1 cellular context compared by ENCODE assay signal in the genomic region with DNA sequence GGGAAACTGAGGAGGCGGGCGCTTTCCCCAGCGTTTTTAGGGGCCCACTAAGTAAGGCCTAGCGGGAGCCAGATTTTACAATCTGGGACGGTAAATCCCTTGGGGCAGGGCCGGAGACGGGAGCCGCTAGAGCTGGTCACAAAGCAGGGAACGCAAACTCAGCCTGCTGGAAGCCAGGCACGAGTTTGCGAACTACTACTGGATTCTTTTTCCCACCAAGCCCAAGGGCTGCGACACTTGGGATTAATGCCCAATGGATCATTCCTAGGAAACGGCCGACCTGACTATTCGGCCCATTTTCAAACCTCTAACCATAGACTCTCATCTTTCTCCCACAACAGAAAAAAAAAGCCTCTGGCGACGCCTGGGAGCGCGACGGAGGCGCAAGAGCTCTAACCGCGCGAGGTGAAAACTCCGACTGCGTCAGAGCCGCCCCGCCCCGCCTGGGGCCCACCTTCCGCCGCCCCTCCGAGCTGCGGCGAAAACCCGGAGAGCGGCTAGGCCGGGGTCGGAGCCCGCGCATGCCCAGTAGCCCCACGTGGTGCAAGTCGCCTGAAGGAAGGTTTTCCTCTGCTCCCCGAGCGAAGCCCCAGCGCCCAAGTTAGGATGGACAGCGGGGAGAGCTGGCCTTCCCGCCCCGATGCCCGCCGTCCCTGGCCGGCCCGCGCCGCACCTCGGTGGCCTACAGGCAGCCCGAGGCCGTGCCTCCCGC.
TF ChIP-seq lines count a peak whose summit lies in the region.

No MANE protein-coding gene starts in this region.

TF ChIP-seq in K562, 482 proteins besides CTCF, POLR2A, EP300 and RAD21 (continued from another document and continues in another):
- TF ChIP-seq KLF1 (tag; IDR thresholded peaks at IDR 0.05) (no peak), POLR2AphosphoS5 (IDR thresholded peaks at IDR 0.05; ENCODE audit: control insufficient read depth, insufficient read depth, low read depth, low read length) (peak; percentile 59; the same call in 1 of the 2 replicates), TAF1 (IDR thresholded peaks at IDR 0.05; ENCODE audit: control insufficient read depth, extremely low read depth, insufficient read depth, low read length, severe bottlenecking) (peak; percentile 77), ZNF165 (CRISPR knock-in tag; IDR thresholded peaks at IDR 0.05; ENCODE audit: borderline replicate concordance) (peak; percentile 70; the same call in 1 of the 2 replicates), FOXK1 (CRISPR knock-in tag; IDR thresholded peaks at IDR 0.05; ENCODE audit: borderline replicate concordance) (no peak), ZSCAN29 (IDR thresholded peaks at IDR 0.05) (peak; percentile 71; the same call in 1 of the 2 replicates), ZNF354B (CRISPR knock-in tag; IDR thresholded peaks at IDR 0.05) (no peak), SIN3A (IDR thresholded peaks at IDR 0.05; ENCODE audit: borderline replicate concordance in 2 of 2, control insufficient read depth in 1 of 2, low read depth in 2 of 2, low read length in 2 of 2) (peak in 1 of 2 experiments; percentile 25; a peak in 1 of 4 replicates), ZNF436 (CRISPR knock-in tag; IDR thresholded peaks at IDR 0.05) (no peak), FIP1L1 (IDR thresholded peaks at IDR 0.05; ENCODE audit: low read depth, low read length, poor library complexity, severe bottlenecking) (peak; percentile 96), E2F3 (CRISPR knock-in tag; IDR thresholded peaks at IDR 0.05) (peak; percentile 80; the same call in 1 of the 2 replicates), NFIC (IDR thresholded peaks at IDR 0.05) (peak; percentile 36; the same call in 1 of the 2 replicates), EP400 (IDR thresholded peaks at IDR 0.05) (peak; percentile 95), SIRT6 (IDR thresholded peaks at IDR 0.05; ENCODE audit: low read depth, low read length) (no peak), ZNF217 (CRISPR knock-in tag; IDR thresholded peaks at IDR 0.05) (no peak), GABPA (tag; conservative IDR thresholded peaks at IDR 0.05; ENCODE audit: low read depth) (no peak), PHB (CRISPR knock-in tag; IDR thresholded peaks at IDR 0.05) (no peak), ZNF699 (CRISPR knock-in tag; IDR thresholded peaks at IDR 0.05; ENCODE audit: insufficient replicate concordance) (no peak), SRSF9 (IDR thresholded peaks at IDR 0.05; ENCODE audit: borderline replicate concordance, low read depth, low read length) (no peak), HDAC2 (IDR thresholded peaks at IDR 0.05) (0 out of 2 replicates have a peak, but pooled peaks have one; percentile 58), POU5F1 (IDR thresholded peaks at IDR 0.05; ENCODE audit: borderline replicate concordance, low read depth, low read length, partially characterized antibody) (peak; percentile 40), ZNF695 (CRISPR knock-in tag; IDR thresholded peaks at IDR 0.05) (no peak)
- TF ChIP-seq, protein P1, sequence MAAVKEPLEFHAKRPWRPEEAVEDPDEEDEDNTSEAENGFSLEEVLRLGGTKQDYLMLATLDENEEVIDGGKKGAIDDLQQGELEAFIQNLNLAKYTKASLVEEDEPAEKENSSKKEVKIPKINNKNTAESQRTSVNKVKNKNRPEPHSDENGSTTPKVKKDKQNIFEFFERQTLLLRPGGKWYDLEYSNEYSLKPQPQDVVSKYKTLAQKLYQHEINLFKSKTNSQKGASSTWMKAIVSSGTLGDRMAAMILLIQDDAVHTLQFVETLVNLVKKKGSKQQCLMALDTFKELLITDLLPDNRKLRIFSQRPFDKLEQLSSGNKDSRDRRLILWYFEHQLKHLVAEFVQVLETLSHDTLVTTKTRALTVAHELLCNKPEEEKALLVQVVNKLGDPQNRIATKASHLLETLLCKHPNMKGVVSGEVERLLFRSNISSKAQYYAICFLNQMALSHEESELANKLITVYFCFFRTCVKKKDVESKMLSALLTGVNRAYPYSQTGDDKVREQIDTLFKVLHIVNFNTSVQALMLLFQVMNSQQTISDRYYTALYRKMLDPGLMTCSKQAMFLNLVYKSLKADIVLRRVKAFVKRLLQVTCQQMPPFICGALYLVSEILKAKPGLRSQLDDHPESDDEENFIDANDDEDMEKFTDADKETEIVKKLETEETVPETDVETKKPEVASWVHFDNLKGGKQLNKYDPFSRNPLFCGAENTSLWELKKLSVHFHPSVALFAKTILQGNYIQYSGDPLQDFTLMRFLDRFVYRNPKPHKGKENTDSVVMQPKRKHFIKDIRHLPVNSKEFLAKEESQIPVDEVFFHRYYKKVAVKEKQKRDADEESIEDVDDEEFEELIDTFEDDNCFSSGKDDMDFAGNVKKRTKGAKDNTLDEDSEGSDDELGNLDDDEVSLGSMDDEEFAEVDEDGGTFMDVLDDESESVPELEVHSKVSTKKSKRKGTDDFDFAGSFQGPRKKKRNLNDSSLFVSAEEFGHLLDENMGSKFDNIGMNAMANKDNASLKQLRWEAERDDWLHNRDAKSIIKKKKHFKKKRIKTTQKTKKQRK (IDR thresholded peaks at IDR 0.05; ENCODE audit: borderline replicate concordance, low read depth, low read length) = no peak
- TF ChIP-seq, protein P2, sequence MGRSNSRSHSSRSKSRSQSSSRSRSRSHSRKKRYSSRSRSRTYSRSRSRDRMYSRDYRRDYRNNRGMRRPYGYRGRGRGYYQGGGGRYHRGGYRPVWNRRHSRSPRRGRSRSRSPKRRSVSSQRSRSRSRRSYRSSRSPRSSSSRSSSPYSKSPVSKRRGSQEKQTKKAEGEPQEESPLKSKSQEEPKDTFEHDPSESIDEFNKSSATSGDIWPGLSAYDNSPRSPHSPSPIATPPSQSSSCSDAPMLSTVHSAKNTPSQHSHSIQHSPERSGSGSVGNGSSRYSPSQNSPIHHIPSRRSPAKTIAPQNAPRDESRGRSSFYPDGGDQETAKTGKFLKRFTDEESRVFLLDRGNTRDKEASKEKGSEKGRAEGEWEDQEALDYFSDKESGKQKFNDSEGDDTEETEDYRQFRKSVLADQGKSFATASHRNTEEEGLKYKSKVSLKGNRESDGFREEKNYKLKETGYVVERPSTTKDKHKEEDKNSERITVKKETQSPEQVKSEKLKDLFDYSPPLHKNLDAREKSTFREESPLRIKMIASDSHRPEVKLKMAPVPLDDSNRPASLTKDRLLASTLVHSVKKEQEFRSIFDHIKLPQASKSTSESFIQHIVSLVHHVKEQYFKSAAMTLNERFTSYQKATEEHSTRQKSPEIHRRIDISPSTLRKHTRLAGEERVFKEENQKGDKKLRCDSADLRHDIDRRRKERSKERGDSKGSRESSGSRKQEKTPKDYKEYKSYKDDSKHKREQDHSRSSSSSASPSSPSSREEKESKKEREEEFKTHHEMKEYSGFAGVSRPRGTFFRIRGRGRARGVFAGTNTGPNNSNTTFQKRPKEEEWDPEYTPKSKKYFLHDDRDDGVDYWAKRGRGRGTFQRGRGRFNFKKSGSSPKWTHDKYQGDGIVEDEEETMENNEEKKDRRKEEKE (IDR thresholded peaks at IDR 0.05; ENCODE audit: borderline replicate concordance in 1 of 2, control insufficient read depth in 1 of 2, low read depth in 2 of 2, low read length in 1 of 2) = 0 out of 4 replicates have a peak, but pooled peaks of 1 of the 2 experiments have one; percentile 14
- TF ChIP-seq, protein P3, sequence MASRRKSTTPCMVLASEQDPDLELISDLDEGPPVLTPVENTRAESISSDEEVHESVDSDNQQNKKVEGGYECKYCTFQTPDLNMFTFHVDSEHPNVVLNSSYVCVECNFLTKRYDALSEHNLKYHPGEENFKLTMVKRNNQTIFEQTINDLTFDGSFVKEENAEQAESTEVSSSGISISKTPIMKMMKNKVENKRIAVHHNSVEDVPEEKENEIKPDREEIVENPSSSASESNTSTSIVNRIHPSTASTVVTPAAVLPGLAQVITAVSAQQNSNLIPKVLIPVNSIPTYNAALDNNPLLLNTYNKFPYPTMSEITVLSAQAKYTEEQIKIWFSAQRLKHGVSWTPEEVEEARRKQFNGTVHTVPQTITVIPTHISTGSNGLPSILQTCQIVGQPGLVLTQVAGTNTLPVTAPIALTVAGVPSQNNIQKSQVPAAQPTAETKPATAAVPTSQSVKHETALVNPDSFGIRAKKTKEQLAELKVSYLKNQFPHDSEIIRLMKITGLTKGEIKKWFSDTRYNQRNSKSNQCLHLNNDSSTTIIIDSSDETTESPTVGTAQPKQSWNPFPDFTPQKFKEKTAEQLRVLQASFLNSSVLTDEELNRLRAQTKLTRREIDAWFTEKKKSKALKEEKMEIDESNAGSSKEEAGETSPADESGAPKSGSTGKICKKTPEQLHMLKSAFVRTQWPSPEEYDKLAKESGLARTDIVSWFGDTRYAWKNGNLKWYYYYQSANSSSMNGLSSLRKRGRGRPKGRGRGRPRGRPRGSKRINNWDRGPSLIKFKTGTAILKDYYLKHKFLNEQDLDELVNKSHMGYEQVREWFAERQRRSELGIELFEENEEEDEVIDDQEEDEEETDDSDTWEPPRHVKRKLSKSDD (conservative IDR thresholded peaks at IDR 0.05; ENCODE audit: low read length) = no peak; the same call in 1 of the 2 replicates
- TF ChIP-seq, protein P4, sequence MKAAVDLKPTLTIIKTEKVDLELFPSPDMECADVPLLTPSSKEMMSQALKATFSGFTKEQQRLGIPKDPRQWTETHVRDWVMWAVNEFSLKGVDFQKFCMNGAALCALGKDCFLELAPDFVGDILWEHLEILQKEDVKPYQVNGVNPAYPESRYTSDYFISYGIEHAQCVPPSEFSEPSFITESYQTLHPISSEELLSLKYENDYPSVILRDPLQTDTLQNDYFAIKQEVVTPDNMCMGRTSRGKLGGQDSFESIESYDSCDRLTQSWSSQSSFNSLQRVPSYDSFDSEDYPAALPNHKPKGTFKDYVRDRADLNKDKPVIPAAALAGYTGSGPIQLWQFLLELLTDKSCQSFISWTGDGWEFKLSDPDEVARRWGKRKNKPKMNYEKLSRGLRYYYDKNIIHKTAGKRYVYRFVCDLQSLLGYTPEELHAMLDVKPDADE (conservative IDR thresholded peaks at IDR 0.05; ENCODE audit: control insufficient read depth, low read depth, low read length) = peak; percentile 37
- TF ChIP-seq, protein P5, sequence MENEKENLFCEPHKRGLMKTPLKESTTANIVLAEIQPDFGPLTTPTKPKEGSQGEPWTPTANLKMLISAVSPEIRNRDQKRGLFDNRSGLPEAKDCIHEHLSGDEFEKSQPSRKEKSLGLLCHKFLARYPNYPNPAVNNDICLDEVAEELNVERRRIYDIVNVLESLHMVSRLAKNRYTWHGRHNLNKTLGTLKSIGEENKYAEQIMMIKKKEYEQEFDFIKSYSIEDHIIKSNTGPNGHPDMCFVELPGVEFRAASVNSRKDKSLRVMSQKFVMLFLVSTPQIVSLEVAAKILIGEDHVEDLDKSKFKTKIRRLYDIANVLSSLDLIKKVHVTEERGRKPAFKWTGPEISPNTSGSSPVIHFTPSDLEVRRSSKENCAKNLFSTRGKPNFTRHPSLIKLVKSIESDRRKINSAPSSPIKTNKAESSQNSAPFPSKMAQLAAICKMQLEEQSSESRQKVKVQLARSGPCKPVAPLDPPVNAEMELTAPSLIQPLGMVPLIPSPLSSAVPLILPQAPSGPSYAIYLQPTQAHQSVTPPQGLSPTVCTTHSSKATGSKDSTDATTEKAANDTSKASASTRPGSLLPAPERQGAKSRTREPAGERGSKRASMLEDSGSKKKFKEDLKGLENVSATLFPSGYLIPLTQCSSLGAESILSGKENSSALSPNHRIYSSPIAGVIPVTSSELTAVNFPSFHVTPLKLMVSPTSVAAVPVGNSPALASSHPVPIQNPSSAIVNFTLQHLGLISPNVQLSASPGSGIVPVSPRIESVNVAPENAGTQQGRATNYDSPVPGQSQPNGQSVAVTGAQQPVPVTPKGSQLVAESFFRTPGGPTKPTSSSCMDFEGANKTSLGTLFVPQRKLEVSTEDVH (IDR thresholded peaks at IDR 0.05; ENCODE audit: low read depth, partially characterized antibody) = no peak
- TF ChIP-seq, protein P6, sequence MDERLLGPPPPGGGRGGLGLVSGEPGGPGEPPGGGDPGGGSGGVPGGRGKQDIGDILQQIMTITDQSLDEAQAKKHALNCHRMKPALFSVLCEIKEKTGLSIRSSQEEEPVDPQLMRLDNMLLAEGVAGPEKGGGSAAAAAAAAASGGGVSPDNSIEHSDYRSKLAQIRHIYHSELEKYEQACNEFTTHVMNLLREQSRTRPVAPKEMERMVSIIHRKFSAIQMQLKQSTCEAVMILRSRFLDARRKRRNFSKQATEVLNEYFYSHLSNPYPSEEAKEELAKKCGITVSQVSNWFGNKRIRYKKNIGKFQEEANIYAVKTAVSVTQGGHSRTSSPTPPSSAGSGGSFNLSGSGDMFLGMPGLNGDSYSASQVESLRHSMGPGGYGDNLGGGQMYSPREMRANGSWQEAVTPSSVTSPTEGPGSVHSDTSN (CRISPR knock-in tag; IDR thresholded peaks at IDR 0.05; ENCODE audit: low read depth) = no peak
- TF ChIP-seq, protein P6 (tag; conservative IDR thresholded peaks at IDR 0.05; ENCODE audit: low read depth) = no peak
- TF ChIP-seq, protein P7, sequence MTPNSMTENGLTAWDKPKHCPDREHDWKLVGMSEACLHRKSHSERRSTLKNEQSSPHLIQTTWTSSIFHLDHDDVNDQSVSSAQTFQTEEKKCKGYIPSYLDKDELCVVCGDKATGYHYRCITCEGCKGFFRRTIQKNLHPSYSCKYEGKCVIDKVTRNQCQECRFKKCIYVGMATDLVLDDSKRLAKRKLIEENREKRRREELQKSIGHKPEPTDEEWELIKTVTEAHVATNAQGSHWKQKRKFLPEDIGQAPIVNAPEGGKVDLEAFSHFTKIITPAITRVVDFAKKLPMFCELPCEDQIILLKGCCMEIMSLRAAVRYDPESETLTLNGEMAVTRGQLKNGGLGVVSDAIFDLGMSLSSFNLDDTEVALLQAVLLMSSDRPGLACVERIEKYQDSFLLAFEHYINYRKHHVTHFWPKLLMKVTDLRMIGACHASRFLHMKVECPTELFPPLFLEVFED (CRISPR knock-in tag; conservative IDR thresholded peaks at IDR 0.05) = peak; percentile 72; the same call in 1 of the 2 replicates
- TF ChIP-seq, protein P8, sequence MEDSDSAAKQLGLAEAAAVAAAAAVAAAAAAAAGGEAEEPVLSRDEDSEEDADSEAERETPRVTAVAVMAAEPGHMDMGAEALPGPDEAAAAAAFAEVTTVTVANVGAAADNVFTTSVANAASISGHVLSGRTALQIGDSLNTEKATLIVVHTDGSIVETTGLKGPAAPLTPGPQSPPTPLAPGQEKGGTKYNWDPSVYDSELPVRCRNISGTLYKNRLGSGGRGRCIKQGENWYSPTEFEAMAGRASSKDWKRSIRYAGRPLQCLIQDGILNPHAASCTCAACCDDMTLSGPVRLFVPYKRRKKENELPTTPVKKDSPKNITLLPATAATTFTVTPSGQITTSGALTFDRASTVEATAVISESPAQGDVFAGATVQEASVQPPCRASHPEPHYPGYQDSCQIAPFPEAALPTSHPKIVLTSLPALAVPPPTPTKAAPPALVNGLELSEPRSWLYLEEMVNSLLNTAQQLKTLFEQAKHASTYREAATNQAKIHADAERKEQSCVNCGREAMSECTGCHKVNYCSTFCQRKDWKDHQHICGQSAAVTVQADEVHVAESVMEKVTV (CRISPR knock-in tag; IDR thresholded peaks at IDR 0.05) = 0 out of 2 replicates have a peak, but pooled peaks have one; percentile 3
- TF ChIP-seq, protein P9, sequence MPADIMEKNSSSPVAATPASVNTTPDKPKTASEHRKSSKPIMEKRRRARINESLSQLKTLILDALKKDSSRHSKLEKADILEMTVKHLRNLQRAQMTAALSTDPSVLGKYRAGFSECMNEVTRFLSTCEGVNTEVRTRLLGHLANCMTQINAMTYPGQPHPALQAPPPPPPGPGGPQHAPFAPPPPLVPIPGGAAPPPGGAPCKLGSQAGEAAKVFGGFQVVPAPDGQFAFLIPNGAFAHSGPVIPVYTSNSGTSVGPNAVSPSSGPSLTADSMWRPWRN (IDR thresholded peaks at IDR 0.05; ENCODE audit: low read depth) = peak; percentile 54; the same call in 1 of the 2 replicates
